18 cellular contexts compared by ENCODE assay signal in the genomic region with DNA sequence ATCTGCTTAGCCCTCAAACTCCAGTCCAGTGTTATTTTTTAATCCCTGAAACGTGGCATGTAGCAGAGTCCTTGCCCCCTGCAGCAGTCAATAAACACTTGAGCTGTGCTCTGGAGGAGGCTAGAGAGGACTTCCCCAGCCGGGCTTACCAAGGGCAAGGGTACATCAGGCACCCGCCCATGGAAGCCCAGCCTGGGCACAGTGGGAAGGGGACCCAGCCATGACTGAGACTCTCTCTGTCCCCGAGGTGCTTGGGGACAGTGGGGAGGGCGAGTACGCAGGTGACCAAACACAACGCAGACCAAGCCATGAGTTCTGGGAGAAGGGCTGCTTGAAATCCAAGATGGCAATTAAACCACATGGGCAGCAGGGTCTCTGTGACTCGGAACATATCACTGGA. TPM values are rescaled to one million over a fixed set of nuclear protein-coding genes. Genes with fewer than 3 reads are reported as not detected.
A peak's percentile ranks its signal among the peaks of the same experiment; 100 is the strongest.
DNase-seq lines count a peak whose midpoint lies in the region; ATAC-seq and TF ChIP-seq lines count a peak whose summit lies in the region.
"Had no signal": no experiment of that assay in that cellular context is flagged by ENCODE, and none has a peak within 500 bp of the region (broad histone marks: within the 10 kb centered on the region; RNA-seq: fewer than 3 reads in every experiment).

No MANE protein-coding gene starts in this region.

- no peak overlapping the region for H4K8ac ChIP-seq in mesenchymal stem cell (ENCODE audit: low read length)

- H3K27me3 Mint-ChIP-seq in glutamatergic neuron (ENCODE audit: unreplicated experiment) (peaks cover 49% of the 10 kb centered on the region), neural progenitor cell (ENCODE audit: insufficient read depth, low read depth) (no peaks in the 10 kb centered on the region)
- H3K27me3 Mint-ChIP-seq: CD4-positive, alpha-beta memory T cell had no signal

- H3K4me1 ChIP-seq in neural progenitor cell (no peaks in the 10 kb centered on the region), sigmoid colon (no peaks in the 10 kb centered on the region), mesenchymal stem cell (ENCODE audit: control insufficient read depth, insufficient read depth, low read depth, low read length) (no peaks in the 10 kb centered on the region)

- 76 to 85% methylated on average over 8 of the region's 8 CpGs for WGBS in sigmoid colon, 2 donors
- 89% methylated on average over 8 of the region's 8 CpGs for WGBS in mesenchymal stem cell

- H3K23ac ChIP-seq in mesenchymal stem cell (ENCODE audit: low read length in 2 of 2) = no peak overlapping the region

- peak; percentile 10 for DNase-seq in left cardiac atrium
- no peak for DNase-seq in Right ventricle myocardium inferior (ENCODE audit: missing footprints)
- DNase-seq in glutamatergic neuron = peak; percentile 11
- DNase-seq in neural progenitor cell (ENCODE audit: low spot score) = no peak
- peak; percentile 25 for DNase-seq in sigmoid colon
- DNase-seq in mesenchymal stem cell = no peak
- DNase-seq: C1 segment of cervical spinal cord; Calu3; CD4-positive, alpha-beta memory T cell; COR-L47; DMS53; DMS79 treated with DMSO at 0.1 percent for 48 hours; GM23248; H7; HCEC 1CT had no signal

- H3K9me3 ChIP-seq in neural progenitor cell (ENCODE audit: low read depth) (no peaks in the 10 kb centered on the region), sigmoid colon (no peaks in the 10 kb centered on the region), mesenchymal stem cell (ENCODE audit: control insufficient read depth, low read length) (no peaks in the 10 kb centered on the region)

- H2AFZ ChIP-seq in neural progenitor cell (replicated peaks) (no peak overlapping the region), mesenchymal stem cell (ENCODE audit: low read depth, low read length) (no peak overlapping the region)
- H2AFZ ChIP-seq: GM23248 had no signal

- H3K9me3 Mint-ChIP-seq in glutamatergic neuron (ENCODE audit: unreplicated experiment) = peaks cover 61% of the 10 kb centered on the region
- H3K9me3 Mint-ChIP-seq in neural progenitor cell = peaks cover 4% of the 10 kb centered on the region

- TF ChIP-seq POLR2A in sigmoid colon (IDR thresholded peaks at IDR 0.05) = no peak

- H3K4me1 Mint-ChIP-seq in glutamatergic neuron (ENCODE audit: low read depth, unreplicated experiment) (peaks cover 56% of the 10 kb centered on the region), neural progenitor cell (peaks cover 5% of the 10 kb centered on the region)
- H3K4me1 Mint-ChIP-seq: CD4-positive, alpha-beta memory T cell had no signal

- no peak overlapping the region for H3K4ac ChIP-seq in mesenchymal stem cell (ENCODE audit: low read depth in 1 of 2, low read length in 2 of 2)

- H3K36me3 ChIP-seq in neural progenitor cell (no peaks in the 10 kb centered on the region), sigmoid colon (no peaks in the 10 kb centered on the region), mesenchymal stem cell (ENCODE audit: control insufficient read depth in 1 of 2, insufficient read depth in 2 of 2, low read depth in 1 of 2, low read length in 2 of 2) (peaks cover 0 to 77% of the 10 kb centered on the region in 2 experiments)

- H2BK120ac ChIP-seq in mesenchymal stem cell (ENCODE audit: low read depth, low read length) = no peak overlapping the region

- H4K91ac ChIP-seq in mesenchymal stem cell (ENCODE audit: low read length) = no peak overlapping the region

- H3K27me3 ChIP-seq in neural progenitor cell = no peaks in the 10 kb centered on the region
- no peaks in the 10 kb centered on the region for H3K27me3 ChIP-seq in sigmoid colon
- no peaks in the 10 kb centered on the region for H3K27me3 ChIP-seq in mesenchymal stem cell (ENCODE audit: control insufficient read depth in 1 of 2, insufficient read depth in 1 of 2, low read length in 2 of 2)

- H3K4me3 Mint-ChIP-seq in glutamatergic neuron (ENCODE audit: unreplicated experiment) (no peak overlapping the region), neural progenitor cell (no peak overlapping the region)
- H3K4me3 Mint-ChIP-seq: CD4-positive, alpha-beta memory T cell had no signal

- H3K4me3 ChIP-seq in neural progenitor cell = no peak overlapping the region
- H3K4me3 ChIP-seq in sigmoid colon = no peak overlapping the region
- no peak overlapping the region for H3K4me3 ChIP-seq in mesenchymal stem cell (ENCODE audit: insufficient read depth in 1 of 2, low read depth in 1 of 2, low read length in 2 of 2)
- H3K4me3 ChIP-seq: GM23248 had no signal

- H3K79me1 ChIP-seq in mesenchymal stem cell (replicated peaks; ENCODE audit: low read length, poor library complexity, severe bottlenecking) = no peaks in the 10 kb centered on the region

- no peak for ATAC-seq in left cardiac atrium
- ATAC-seq in Right ventricle myocardium inferior = no peak
- no peak for ATAC-seq in HG03520 (IDR thresholded peaks at IDR 0.05; ENCODE audit: unreplicated experiment)
- ATAC-seq in GM19328 (IDR thresholded peaks at IDR 0.05; ENCODE audit: unreplicated experiment) = no peak

- H3K4me2 ChIP-seq in neural progenitor cell (no peak overlapping the region), mesenchymal stem cell (ENCODE audit: low read length, poor library complexity, severe bottlenecking) (no peak overlapping the region)

- H4K20me1 ChIP-seq in neural progenitor cell (ENCODE audit: low read depth) = no peaks in the 10 kb centered on the region

- TF ChIP-seq CTCF in glutamatergic neuron (IDR thresholded peaks at IDR 0.05; ENCODE audit: partially characterized antibody, unreplicated experiment) (no peak), neural progenitor cell (IDR thresholded peaks at IDR 0.05) (no peak), sigmoid colon (IDR thresholded peaks at IDR 0.05) (no peak)

- no peak for TF ChIP-seq EP300 in sigmoid colon (IDR thresholded peaks at IDR 0.05)

- no peaks in the 10 kb centered on the region for H3K79me2 ChIP-seq in neural progenitor cell (ENCODE audit: low read depth)

- H2AK5ac ChIP-seq in mesenchymal stem cell (ENCODE audit: low read length, severe bottlenecking) = no peak overlapping the region

- H2BK12ac ChIP-seq in mesenchymal stem cell (ENCODE audit: low read length in 2 of 2) = no peak overlapping the region

- H3K9ac ChIP-seq in neural progenitor cell = no peak overlapping the region
- no peak overlapping the region for H3K9ac ChIP-seq in mesenchymal stem cell (ENCODE audit: low read length)
- H3K9ac ChIP-seq: GM23248 had no signal

- H3K27ac ChIP-seq in neural progenitor cell (no peak overlapping the region), sigmoid colon (no peak overlapping the region), mesenchymal stem cell (ENCODE audit: low read length, poor library complexity, severe bottlenecking) (no peak overlapping the region)
- H3K27ac ChIP-seq: GM23248 had no signal

- H3K27ac Mint-ChIP-seq in glutamatergic neuron (ENCODE audit: unreplicated experiment) = peak overlapping the region; percentile 28
- peak overlapping the region; percentile 21 for H3K27ac Mint-ChIP-seq in neural progenitor cell
- H3K27ac Mint-ChIP-seq: CD4-positive, alpha-beta memory T cell had no signal

- H3K18ac ChIP-seq in mesenchymal stem cell (ENCODE audit: low read depth in 1 of 2, low read length in 2 of 2) = no peak overlapping the region

- intact Hi-C loops in left cardiac atrium (cut with DNase I) = no loop called here
- intact Hi-C loops in Right ventricle myocardium inferior (cut with DNase I) = no loop called here
- intact Hi-C loops in sigmoid colon (cut with DNase I) = no loop called here

- no peak overlapping the region for H2BK5ac ChIP-seq in mesenchymal stem cell (ENCODE audit: low read depth, low read length, poor library complexity, severe bottlenecking)

- no peaks in the 10 kb centered on the region for H3F3A ChIP-seq in neural progenitor cell (ENCODE audit: low read depth)

- no peak overlapping the region for H3K14ac ChIP-seq in mesenchymal stem cell (ENCODE audit: low read length in 2 of 2)

- peaks cover 11% of the 10 kb centered on the region for H3K36me3 Mint-ChIP-seq in glutamatergic neuron (ENCODE audit: unreplicated experiment)
- no peaks in the 10 kb centered on the region for H3K36me3 Mint-ChIP-seq in neural progenitor cell
- H3K36me3 Mint-ChIP-seq: CD4-positive, alpha-beta memory T cell had no signal

- no peak overlapping the region for H2BK15ac ChIP-seq in mesenchymal stem cell (ENCODE audit: low read depth, poor library complexity, severe bottlenecking)

RNA-seq across cellular contexts. Expression of gene EBF3, which starts 45.2 kb away (rescaled TPM):
- total RNA-seq in left cardiac atrium (10 to 100 TPM in 1 of 2 donors, 1 to 10 TPM in 1; 6.0 to 10.1 TPM), Right ventricle myocardium inferior (7.9 TPM), glutamatergic neuron (ENCODE audit: unreplicated experiment) (544 TPM), neural progenitor cell (ENCODE audit: low replicate concordance) (0.15 and 0.40 TPM in 2 replicates), sigmoid colon (1 to 10 TPM; 4.3 to 8.9 (median 5.8) TPM)
- 1 to 10 TPM in 2 of 3 donors, not detected in 1; 1.2 to 1.3 TPM for polyA plus RNA-seq in sigmoid colon
- 1.5 TPM for polyA plus RNA-seq in mesenchymal stem cell (2013, experiment 1 of 2)
- polyA plus RNA-seq in mesenchymal stem cell (2013, experiment 2 of 2) = 1.2 TPM
- total RNA-seq: A172; Calu3; CD4-positive, alpha-beta memory T cell had no signal
- polyA plus RNA-seq: CD4-positive, alpha-beta memory T cell had no signal

Comparison
In these comparisons a context has a peak if more than half of its experiments do, and no peak if none do; other contexts are left out.
1. DNase-seq: peak in left cardiac atrium (single experiment), glutamatergic neuron (single experiment) and sigmoid colon (single experiment); none in Right ventricle myocardium inferior (single experiment), neural progenitor cell (single experiment) and mesenchymal stem cell (single experiment).
2. RNA of gene EBF3, which starts 45.2 kb away (total RNA-seq): 544 TPM in glutamatergic neuron (single experiment); 6.0 to 10.1 TPM in left cardiac atrium, 7.9 TPM in Right ventricle myocardium inferior (single experiment), 4.3 to 8.9 TPM in sigmoid colon and 0.15 to 0.40 TPM in neural progenitor cell; every median in the first group is over 10 times any median in the second.